Comparison of ENCODE assay signal across 2 cellular contexts in genomic region chr1:8782001-8782620, GRCh38.
TF ChIP-seq lines count a peak whose summit lies in the region.

No MANE protein-coding gene starts in this region.

TF ChIP-seq in K562, 482 proteins besides CTCF, POLR2A, EP300 and RAD21:
- TF ChIP-seq CEBPB (tag; IDR thresholded peaks at IDR 0.05) (peak; percentile 13; the same call in 1 of the 2 replicates), ZSCAN29 (IDR thresholded peaks at IDR 0.05) (no peak), ZNF253 (CRISPR knock-in tag; conservative IDR thresholded peaks at IDR 0.05) (no peak), ZNF316 (IDR thresholded peaks at IDR 0.05) (peak; percentile 59; the same call in 1 of the 2 replicates), MAFG (tag; conservative IDR thresholded peaks at IDR 0.05) (0 out of 2 replicates have a peak, but pooled peaks have one; percentile 7), ZEB2 (IDR thresholded peaks at IDR 0.05) (peak; percentile 22; the same call in 1 of the 2 replicates), ATF3 (IDR thresholded peaks at IDR 0.05) (peak; percentile 47; the same call in 1 of the 2 replicates), ATF3 (CRISPR knock-in tag; conservative IDR thresholded peaks at IDR 0.05) (no peak), ZNF583 (CRISPR knock-in tag; IDR thresholded peaks at IDR 0.05) (no peak), CEBPG (CRISPR knock-in tag; IDR thresholded peaks at IDR 0.05) (no peak), CEBPG (tag; conservative IDR thresholded peaks at IDR 0.05 in 1 of 2, IDR thresholded peaks at IDR 0.05 in 1 of 2) (peak in 1 of 2 experiments; percentile 60; a peak in 3 of 4 replicates), DPF2 (IDR thresholded peaks at IDR 0.05) (peak; percentile 55; the same call in 1 of the 2 replicates), ZNF589 (CRISPR knock-in tag; IDR thresholded peaks at IDR 0.05; ENCODE audit: low read depth) (no peak), NFATC3 (IDR thresholded peaks at IDR 0.05) (0 out of 2 replicates have a peak, but pooled peaks have one; percentile 8), BRCA1 (IDR thresholded peaks at IDR 0.05) (no peak), BRCA1 (CRISPR knock-in tag; IDR thresholded peaks at IDR 0.05) (no peak), HLTF (IDR thresholded peaks at IDR 0.05) (0 out of 2 replicates have a peak, but pooled peaks have one; percentile 15), HMBOX1 (IDR thresholded peaks at IDR 0.05) (peak; percentile 37; the same call in 1 of the 2 replicates), ARID1B (IDR thresholded peaks at IDR 0.05) (peak; percentile 36; the same call in 1 of the 2 replicates)
- TF ChIP-seq, protein P1, sequence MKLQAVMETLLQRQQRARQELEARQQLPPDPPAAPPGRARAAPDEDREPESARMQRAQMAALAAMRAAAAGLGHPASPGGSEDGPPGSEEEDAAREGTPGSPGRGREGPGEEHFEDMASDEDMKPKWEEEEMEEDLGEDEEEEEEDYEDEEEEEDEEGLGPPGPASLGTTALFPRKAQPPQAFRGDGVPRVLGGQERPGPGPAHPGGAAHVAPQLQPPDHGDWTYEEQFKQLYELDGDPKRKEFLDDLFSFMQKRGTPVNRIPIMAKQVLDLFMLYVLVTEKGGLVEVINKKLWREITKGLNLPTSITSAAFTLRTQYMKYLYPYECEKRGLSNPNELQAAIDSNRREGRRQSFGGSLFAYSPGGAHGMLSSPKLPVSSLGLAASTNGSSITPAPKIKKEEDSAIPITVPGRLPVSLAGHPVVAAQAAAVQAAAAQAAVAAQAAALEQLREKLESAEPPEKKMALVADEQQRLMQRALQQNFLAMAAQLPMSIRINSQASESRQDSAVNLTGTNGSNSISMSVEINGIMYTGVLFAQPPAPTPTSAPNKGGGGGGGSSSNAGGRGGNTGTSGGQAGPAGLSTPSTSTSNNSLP (IDR thresholded peaks at IDR 0.05; ENCODE audit: borderline replicate concordance, low read depth, low read length), result no peak
TF ChIP-seq in K562: peak in this region for 11.

TF ChIP-seq in HepG2, 621 proteins besides CTCF, POLR2A, EP300 and RAD21 (continues in another document):
- TF ChIP-seq RARA (CRISPR knock-in tag; IDR thresholded peaks at IDR 0.05), result peak; percentile 49
- TF ChIP-seq NCOA2 (CRISPR knock-in tag; IDR thresholded peaks at IDR 0.05), result 0 out of 2 replicates have a peak, but pooled peaks have one; percentile 9
- TF ChIP-seq GATAD2A (CRISPR knock-in tag; IDR thresholded peaks at IDR 0.05), result peak; percentile 53
- no peak for TF ChIP-seq ZNF432 (CRISPR knock-in tag; IDR thresholded peaks at IDR 0.05; ENCODE audit: borderline replicate concordance)
- TF ChIP-seq ZNF615 (CRISPR knock-in tag; IDR thresholded peaks at IDR 0.05; ENCODE audit: borderline replicate concordance), result no peak
- TF ChIP-seq ZNF775 (CRISPR knock-in tag; IDR thresholded peaks at IDR 0.05; ENCODE audit: borderline replicate concordance), result peak; percentile 84
- TF ChIP-seq, protein P2, sequence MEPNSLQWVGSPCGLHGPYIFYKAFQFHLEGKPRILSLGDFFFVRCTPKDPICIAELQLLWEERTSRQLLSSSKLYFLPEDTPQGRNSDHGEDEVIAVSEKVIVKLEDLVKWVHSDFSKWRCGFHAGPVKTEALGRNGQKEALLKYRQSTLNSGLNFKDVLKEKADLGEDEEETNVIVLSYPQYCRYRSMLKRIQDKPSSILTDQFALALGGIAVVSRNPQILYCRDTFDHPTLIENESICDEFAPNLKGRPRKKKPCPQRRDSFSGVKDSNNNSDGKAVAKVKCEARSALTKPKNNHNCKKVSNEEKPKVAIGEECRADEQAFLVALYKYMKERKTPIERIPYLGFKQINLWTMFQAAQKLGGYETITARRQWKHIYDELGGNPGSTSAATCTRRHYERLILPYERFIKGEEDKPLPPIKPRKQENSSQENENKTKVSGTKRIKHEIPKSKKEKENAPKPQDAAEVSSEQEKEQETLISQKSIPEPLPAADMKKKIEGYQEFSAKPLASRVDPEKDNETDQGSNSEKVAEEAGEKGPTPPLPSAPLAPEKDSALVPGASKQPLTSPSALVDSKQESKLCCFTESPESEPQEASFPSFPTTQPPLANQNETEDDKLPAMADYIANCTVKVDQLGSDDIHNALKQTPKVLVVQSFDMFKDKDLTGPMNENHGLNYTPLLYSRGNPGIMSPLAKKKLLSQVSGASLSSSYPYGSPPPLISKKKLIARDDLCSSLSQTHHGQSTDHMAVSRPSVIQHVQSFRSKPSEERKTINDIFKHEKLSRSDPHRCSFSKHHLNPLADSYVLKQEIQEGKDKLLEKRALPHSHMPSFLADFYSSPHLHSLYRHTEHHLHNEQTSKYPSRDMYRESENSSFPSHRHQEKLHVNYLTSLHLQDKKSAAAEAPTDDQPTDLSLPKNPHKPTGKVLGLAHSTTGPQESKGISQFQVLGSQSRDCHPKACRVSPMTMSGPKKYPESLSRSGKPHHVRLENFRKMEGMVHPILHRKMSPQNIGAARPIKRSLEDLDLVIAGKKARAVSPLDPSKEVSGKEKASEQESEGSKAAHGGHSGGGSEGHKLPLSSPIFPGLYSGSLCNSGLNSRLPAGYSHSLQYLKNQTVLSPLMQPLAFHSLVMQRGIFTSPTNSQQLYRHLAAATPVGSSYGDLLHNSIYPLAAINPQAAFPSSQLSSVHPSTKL (CRISPR knock-in tag; IDR thresholded peaks at IDR 0.05), result peak; percentile 14; the same call in 1 of the 2 replicates
- TF ChIP-seq ZBTB1 (CRISPR knock-in tag; IDR thresholded peaks at IDR 0.05; ENCODE audit: borderline replicate concordance), result no peak
- TF ChIP-seq, protein P3, sequence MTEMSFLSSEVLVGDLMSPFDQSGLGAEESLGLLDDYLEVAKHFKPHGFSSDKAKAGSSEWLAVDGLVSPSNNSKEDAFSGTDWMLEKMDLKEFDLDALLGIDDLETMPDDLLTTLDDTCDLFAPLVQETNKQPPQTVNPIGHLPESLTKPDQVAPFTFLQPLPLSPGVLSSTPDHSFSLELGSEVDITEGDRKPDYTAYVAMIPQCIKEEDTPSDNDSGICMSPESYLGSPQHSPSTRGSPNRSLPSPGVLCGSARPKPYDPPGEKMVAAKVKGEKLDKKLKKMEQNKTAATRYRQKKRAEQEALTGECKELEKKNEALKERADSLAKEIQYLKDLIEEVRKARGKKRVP (CRISPR knock-in tag; IDR thresholded peaks at IDR 0.05), result peak in 1 of 2 experiments; percentile 42; a peak in 1 of 4 replicates
- TF ChIP-seq RAD51 (IDR thresholded peaks at IDR 0.05; ENCODE audit: borderline replicate concordance), result no peak
- TF ChIP-seq ZNF770 (CRISPR knock-in tag; IDR thresholded peaks at IDR 0.05), result peak; percentile 16; the same call in 1 of the 2 replicates
- no peak for TF ChIP-seq ZSCAN12 (CRISPR knock-in tag; IDR thresholded peaks at IDR 0.05)
- TF ChIP-seq FOXP1 (IDR thresholded peaks at IDR 0.05), result no peak
- 0 out of 2 replicates have a peak, but pooled peaks have one; percentile 6 for TF ChIP-seq FOXP1 (CRISPR knock-in tag; IDR thresholded peaks at IDR 0.05)
- no peak for TF ChIP-seq ATF1 (CRISPR knock-in tag; IDR thresholded peaks at IDR 0.05)
- TF ChIP-seq ZMYM4 (CRISPR knock-in tag; IDR thresholded peaks at IDR 0.05), result 0 out of 2 replicates have a peak, but pooled peaks have one; percentile 30
- TF ChIP-seq, protein P4, sequence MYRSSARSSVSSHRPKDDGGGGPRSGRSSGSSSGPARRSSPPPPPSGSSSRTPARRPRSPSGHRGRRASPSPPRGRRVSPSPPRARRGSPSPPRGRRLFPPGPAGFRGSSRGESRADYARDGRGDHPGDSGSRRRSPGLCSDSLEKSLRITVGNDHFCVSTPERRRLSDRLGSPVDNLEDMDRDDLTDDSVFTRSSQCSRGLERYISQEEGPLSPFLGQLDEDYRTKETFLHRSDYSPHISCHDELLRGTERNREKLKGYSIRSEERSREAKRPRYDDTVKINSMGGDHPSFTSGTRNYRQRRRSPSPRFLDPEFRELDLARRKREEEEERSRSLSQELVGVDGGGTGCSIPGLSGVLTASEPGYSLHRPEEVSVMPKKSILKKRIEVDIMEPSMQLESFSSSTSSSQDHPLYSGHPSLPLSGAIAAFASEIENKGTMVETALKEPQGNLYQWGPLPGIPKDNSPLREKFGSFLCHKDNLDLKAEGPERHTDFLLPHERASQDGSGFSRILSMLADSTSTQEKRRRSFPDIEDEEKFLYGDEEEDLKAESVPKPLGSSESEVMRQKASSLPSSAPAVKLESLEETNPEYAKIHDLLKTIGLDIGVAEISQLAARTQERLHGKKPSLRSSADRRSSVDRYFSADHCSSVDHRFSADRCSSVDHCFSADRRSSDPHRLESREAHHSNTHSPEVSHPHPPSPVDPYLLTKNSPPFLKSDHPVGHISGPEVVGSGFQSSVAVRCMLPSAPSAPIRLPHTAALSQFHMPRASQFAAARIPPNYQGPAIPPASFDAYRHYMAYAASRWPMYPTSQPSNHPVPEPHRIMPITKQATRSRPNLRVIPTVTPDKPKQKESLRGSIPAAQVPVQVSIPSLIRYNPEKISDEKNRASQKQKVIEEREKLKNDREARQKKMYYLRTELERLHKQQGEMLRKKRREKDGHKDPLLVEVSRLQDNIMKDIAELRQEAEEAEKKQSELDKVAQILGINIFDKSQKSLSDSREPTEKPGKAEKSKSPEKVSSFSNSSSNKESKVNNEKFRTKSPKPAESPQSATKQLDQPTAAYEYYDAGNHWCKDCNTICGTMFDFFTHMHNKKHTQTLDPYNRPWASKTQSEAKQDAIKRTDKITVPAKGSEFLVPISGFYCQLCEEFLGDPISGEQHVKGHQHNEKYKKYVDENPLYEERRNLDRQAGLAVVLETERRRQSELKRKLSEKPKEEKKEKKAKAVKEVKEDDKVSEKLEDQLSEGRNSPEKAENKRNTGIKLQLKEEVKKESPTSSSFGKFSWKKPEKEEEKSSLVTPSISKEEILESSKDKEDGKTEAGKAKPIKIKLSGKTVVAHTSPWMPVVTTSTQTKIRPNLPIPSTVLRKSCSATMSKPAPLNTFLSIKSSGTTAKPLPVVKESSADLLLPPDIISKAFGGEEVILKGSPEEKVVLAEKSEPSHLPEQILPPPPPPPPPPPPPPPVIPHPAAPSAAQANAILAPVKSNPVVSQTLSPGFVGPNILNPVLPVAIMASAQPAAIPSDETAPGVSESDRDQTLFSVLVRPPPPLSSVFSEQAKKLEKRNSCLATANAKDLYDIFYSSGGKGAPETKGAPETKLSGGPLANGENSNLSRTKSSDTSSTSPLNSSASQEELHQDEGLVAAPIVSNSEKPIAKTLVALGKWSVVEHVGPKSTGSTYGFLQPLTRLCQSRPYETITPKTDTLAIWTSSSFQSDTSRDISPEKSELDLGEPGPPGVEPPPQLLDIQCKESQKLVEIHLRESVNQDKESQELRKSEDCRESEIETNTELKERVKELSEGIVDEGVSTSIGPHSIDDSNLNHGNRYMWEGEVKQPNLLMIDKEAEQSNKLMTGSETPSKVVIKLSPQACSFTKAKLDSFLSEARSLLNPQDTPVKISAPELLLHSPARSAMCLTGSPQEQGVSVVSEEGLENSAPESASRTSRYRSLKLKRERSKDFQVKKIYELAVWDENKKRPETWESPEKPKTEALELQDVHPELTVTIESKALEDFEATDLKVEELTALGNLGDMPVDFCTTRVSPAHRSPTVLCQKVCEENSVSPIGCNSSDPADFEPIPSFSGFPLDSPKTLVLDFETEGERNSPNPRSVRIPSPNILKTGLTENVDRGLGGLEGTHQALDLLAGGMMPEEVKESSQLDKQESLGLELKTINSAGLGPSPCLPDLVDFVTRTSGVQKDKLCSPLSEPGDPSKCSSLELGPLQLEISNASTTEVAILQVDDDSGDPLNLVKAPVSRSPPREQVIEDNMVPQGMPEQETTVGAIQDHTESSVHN (CRISPR knock-in tag; IDR thresholded peaks at IDR 0.05), result no peak
- TF ChIP-seq CEBPB (IDR thresholded peaks at IDR 0.05; ENCODE audit: borderline replicate concordance, low read depth, low read length), result peak; percentile 53; the same call in 1 of the 2 replicates
- TF ChIP-seq BCL6 (CRISPR knock-in tag; IDR thresholded peaks at IDR 0.05), result peak; percentile 24; the same call in 1 of the 2 replicates
- no peak for TF ChIP-seq BORCS8-MEF2B (CRISPR knock-in tag; IDR thresholded peaks at IDR 0.05)
- TF ChIP-seq SALL2 (CRISPR knock-in tag; IDR thresholded peaks at IDR 0.05), result no peak
- TF ChIP-seq HNF4A (CRISPR knock-in tag; IDR thresholded peaks at IDR 0.05), result peak; percentile 26; the same call in 1 of the 2 replicates
- TF ChIP-seq ZNF724P (CRISPR knock-in tag; IDR thresholded peaks at IDR 0.05; ENCODE audit: borderline replicate concordance), result no peak
- no peak for TF ChIP-seq ZNF124 (CRISPR knock-in tag; IDR thresholded peaks at IDR 0.05)
- TF ChIP-seq ZBTB8A (CRISPR knock-in tag; IDR thresholded peaks at IDR 0.05; ENCODE audit: borderline replicate concordance, low read depth), result no peak
- TF ChIP-seq MEF2D (CRISPR knock-in tag; IDR thresholded peaks at IDR 0.05), result no peak
- TF ChIP-seq POLR2AphosphoS5 (IDR thresholded peaks at IDR 0.05; ENCODE audit: low read depth, low read length), result no peak
